In the genomic region with DNA sequence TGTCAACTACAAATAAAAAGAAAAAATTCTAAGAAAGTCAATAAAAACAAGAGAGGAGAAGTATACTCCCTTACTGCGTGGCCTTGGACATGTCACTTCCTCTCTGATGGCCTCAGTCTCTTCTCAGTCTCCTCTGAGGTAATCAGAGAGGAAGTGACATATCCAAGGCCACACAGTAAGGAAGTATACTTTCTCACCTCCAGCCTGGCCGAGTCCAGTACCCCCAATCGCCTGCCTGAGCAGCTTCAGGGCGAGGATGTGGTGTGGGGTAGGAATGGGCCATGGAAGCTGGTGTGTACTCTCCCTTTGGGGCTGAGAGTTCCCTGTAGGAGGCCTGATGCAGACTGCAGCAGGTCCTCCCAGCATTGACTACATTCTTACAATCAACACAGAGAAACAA, we compare ENCODE assay signal across 9 cellular contexts. TPM values are rescaled to one million over a fixed set of nuclear protein-coding genes. Genes with fewer than 3 reads are reported as not detected.
DNase-seq lines count a peak whose midpoint lies in the region; ATAC-seq and TF ChIP-seq lines count a peak whose summit lies in the region.
"Had no signal": no experiment of that assay in that cellular context is flagged by ENCODE, and none has a peak within 500 bp of the region (broad histone marks: within the 10 kb centered on the region; RNA-seq: fewer than 3 reads in every experiment).

No MANE protein-coding gene starts in this region.

- ATAC-seq in CD8-positive, alpha-beta T cell, result peak; percentile 65
- ATAC-seq in GM19351 (IDR thresholded peaks at IDR 0.05; ENCODE audit: unreplicated experiment) (peak; percentile 52), GM19455 (IDR thresholded peaks at IDR 0.05; ENCODE audit: unreplicated experiment) (no peak), HG02840 (IDR thresholded peaks at IDR 0.05; ENCODE audit: low FRiP score, unreplicated experiment) (no peak)

- peaks cover 4% of the 10 kb centered on the region for H3K27me3 Mint-ChIP-seq in CD8-positive, alpha-beta T cell (ENCODE audit: low read depth)

- H3K9me3 ChIP-seq in CD8-positive, alpha-beta T cell (ENCODE audit: low read length), result no peaks in the 10 kb centered on the region
- no peaks in the 10 kb centered on the region for H3K9me3 ChIP-seq in A673 (ENCODE audit: low read depth, low read length, poor library complexity, severe bottlenecking)
- H3K9me3 ChIP-seq: heart right ventricle had no signal

- no peak for TF ChIP-seq CTCF in CD8-positive, alpha-beta T cell (IDR thresholded peaks at IDR 0.05)
- no peak for TF ChIP-seq CTCF in A673 (conservative IDR thresholded peaks at IDR 0.05; ENCODE audit: low read depth, low read length)

- no peak for DNase-seq in CD8-positive, alpha-beta T cell
- peak; percentile 84 for DNase-seq in NOMO-1 treated with DMSO at 0.1 percent for 48 hours (lab: John Stamatoyannopoulos, UW; ENCODE audit: unreplicated experiment)
- DNase-seq in dermis blood vessel endothelial cell, result peak; percentile 15
- no peak for DNase-seq in kidney glomerular epithelial cell (lab: John Stamatoyannopoulos, UW)
- no peak for DNase-seq in A673 (ENCODE audit: low spot score)
- DNase-seq: heart right ventricle had no signal

- H3K4me3 Mint-ChIP-seq in CD8-positive, alpha-beta T cell, result no peak overlapping the region

- no peak overlapping the region for H3K4me3 ChIP-seq in CD8-positive, alpha-beta T cell (ENCODE audit: low read depth, low read length)
- H3K4me3 ChIP-seq in A673 (ENCODE audit: low read depth, low read length, poor library complexity, severe bottlenecking), result no peak overlapping the region
- H3K4me3 ChIP-seq: heart right ventricle had no signal

- no peaks in the 10 kb centered on the region for H3K27me3 ChIP-seq in CD8-positive, alpha-beta T cell (ENCODE audit: insufficient read depth, low read length)
- H3K27me3 ChIP-seq in A673 (replicated peaks; ENCODE audit: insufficient read depth, low read depth, low read length, poor library complexity), result no peaks in the 10 kb centered on the region
- H3K27me3 ChIP-seq: heart right ventricle had no signal

- CTCF ChIA-PET in CD8-positive, alpha-beta T cell (lab: Charles Lee), result interaction anchor here (1.5 kb wide), 1 partner anchor 147 kb away, joined by 3 read pairs; no protein-coding TSS in a partner anchor
- CTCF ChIA-PET in A673 (lab: Charles Lee), result no interaction called here

- H3K4me1 Mint-ChIP-seq in CD8-positive, alpha-beta T cell (ENCODE audit: low read depth), result peaks cover 26% of the 10 kb centered on the region

- BruUV-seq in A673 (replicated peaks; lab: Mats Ljungman, UMichigan), result no TSS peak

- H3K27ac ChIP-seq in CD8-positive, alpha-beta T cell (ENCODE audit: low read depth, low read length), result no peak overlapping the region
- H3K27ac ChIP-seq in A673 (ENCODE audit: low read depth, low read length, poor library complexity, severe bottlenecking), result no peak overlapping the region

- intact Hi-C loops in CD8-positive, alpha-beta T cell (cut with DNase I, micrococcal nuclease), result no loop called here
- intact Hi-C loops in A673 (cut with micrococcal nuclease; ENCODE audit: unreplicated experiment), result no loop called here

- H3K27ac Mint-ChIP-seq in CD8-positive, alpha-beta T cell, result no peak overlapping the region

- H3K4me1 ChIP-seq in CD8-positive, alpha-beta T cell (ENCODE audit: insufficient read depth, low read length), result peaks cover 14% of the 10 kb centered on the region
- no peaks in the 10 kb centered on the region for H3K4me1 ChIP-seq in A673 (ENCODE audit: insufficient read depth, low read length, poor library complexity, severe bottlenecking)

- POLR2A ChIA-PET in CD8-positive, alpha-beta T cell (lab: Charles Lee), result no interaction called here
- POLR2A ChIA-PET in A673 (lab: Charles Lee; ENCODE audit: low non-redundant PET), result no interaction called here

- no peaks in the 10 kb centered on the region for H3K36me3 ChIP-seq in CD8-positive, alpha-beta T cell (ENCODE audit: insufficient read depth, low read length)
- no peaks in the 10 kb centered on the region for H3K36me3 ChIP-seq in A673 (ENCODE audit: insufficient read depth, low read length, poor library complexity, severe bottlenecking)
- H3K36me3 ChIP-seq: heart right ventricle had no signal

- H3K36me3 Mint-ChIP-seq in CD8-positive, alpha-beta T cell, result no peaks in the 10 kb centered on the region

- H3K9me3 Mint-ChIP-seq in CD8-positive, alpha-beta T cell, result no peaks in the 10 kb centered on the region

RNA-seq across cellular contexts. Expression of gene VDR, which starts 15.8 kb away (rescaled TPM):
- total RNA-seq in CD8-positive, alpha-beta T cell, result under 1 TPM; 0.90 to 0.92 TPM
- under 0.01 and 0.47 TPM in 2 replicates for total RNA-seq in dermis blood vessel endothelial cell
- total RNA-seq in A673 (2021), result 0.43 and 0.76 TPM in 2 replicates

Comparison
In these comparisons a context has a peak if more than half of its experiments do, and no peak if none do; other contexts are left out.
1. ATAC-seq: peak in CD8-positive, alpha-beta T cell (single experiment) and GM19351 (single experiment); none in GM19455 (single experiment) and HG02840 (single experiment).
2. DNase-seq: peak in NOMO-1 treated with DMSO at 0.1 percent for 48 hours (single experiment) and dermis blood vessel endothelial cell (single experiment); none in CD8-positive, alpha-beta T cell (0 of 7), kidney glomerular epithelial cell (single experiment) and A673 (single experiment).